Comparison of ENCODE assay signal across 20 cellular contexts in the genomic region with DNA sequence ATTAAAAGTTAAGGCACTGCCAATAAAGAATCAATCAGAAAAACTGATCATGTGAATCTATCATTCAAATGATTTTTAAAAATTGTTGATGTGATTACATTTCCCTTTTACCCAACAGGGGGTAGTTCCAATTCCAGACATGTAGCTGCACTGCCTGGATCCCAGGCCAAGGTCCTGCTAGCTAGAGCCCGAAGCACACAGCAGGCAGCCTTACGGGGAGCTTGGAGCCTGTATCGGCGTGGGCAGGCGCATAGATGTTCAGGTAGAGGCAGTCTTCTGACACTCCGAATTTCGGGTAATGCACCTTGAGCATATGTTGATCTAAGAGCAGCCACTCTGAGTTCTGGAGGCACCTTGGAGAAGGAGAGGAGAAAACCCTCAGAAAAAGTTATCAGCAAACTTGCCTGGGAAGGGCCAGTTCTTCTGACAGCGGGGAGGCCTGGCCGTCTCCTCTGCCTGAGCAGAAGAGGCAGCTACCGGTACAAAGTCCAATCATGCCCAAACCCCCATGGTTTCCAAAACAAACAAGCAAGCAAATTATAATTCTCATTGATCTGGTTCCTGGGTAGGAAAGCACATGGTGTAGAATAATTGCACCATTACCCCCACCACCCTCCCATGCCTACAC. TPM values are rescaled to one million over a fixed set of nuclear protein-coding genes. Genes with fewer than 3 reads are reported as not detected.
"Had no signal": no experiment of that assay in that cellular context is flagged by ENCODE, and none has a peak within 500 bp of the region (broad histone marks: within the 10 kb centered on the region; RNA-seq: fewer than 3 reads in every experiment).

No MANE protein-coding gene starts in this region.

- FAIRE-seq: RCC 7860 had no signal

- H3K9ac ChIP-seq: SK-N-SH had no signal

- H3K4me2 ChIP-seq: SK-N-SH had no signal

- H3K36me3 ChIP-seq: MG63 had no signal

- H3K4me3 ChIP-seq: MG63 had no signal

- DNase-seq: IMR-90, Karpas-422, KG1, MG63, NCI-H1092 treated with DMSO at 0.1 percent for 48 hours, NCI-H1436, NCI-H187, NCI-H2029 treated with DMSO at 0.1 percent for 48 hours, NCI-H2171 treated with DMSO at 0.1 percent for 48 hours, NCI-H2227 treated with DMSO at 0.1 percent for 48 hours, NCI-H524, NCI-H526 treated with DMSO at 0.1 percent for 48 hours, NCI-H774, Right ventricle myocardium superior, RPMI8226, SK-N-SH, SW 1271 had no signal

- H3K9me3 ChIP-seq: MG63, SK-N-SH had no signal

RNA-seq across cellular contexts. Expression of gene CES5A, which starts 3.6 kb away (rescaled TPM):
- total RNA-seq: HT-29, IMR-90, NCI-H460 had no signal
- polyA plus RNA-seq: IMR-90, SK-N-SH had no signal

RNA-seq across cellular contexts. Expression of gene CES1, which starts 38.6 kb away (rescaled TPM):
- total RNA-seq: HT-29, IMR-90 had no signal
- polyA plus RNA-seq: SK-N-SH had no signal
